Comparison of ENCODE assay signal across 18 cellular contexts in genomic region chr6:109002882-109003281, GRCh38.
DNase-seq lines count a peak whose midpoint lies in the region; ATAC-seq, FAIRE-seq and TF ChIP-seq lines count a peak whose summit lies in the region.
"Had no signal": no experiment of that assay in that cellular context is flagged by ENCODE, and none has a peak within 500 bp of the region (broad histone marks: within the 10 kb centered on the region; RNA-seq: fewer than 3 reads in every experiment).

No MANE protein-coding gene starts in this region.

- H3F3A ChIP-seq in smooth muscle cell (ENCODE audit: low read depth), result no peaks in the 10 kb centered on the region

- H3K79me2 ChIP-seq in ACC112 (ENCODE audit: control insufficient read depth, insufficient read depth, low read length, unreplicated experiment) (peaks cover 5% of the 10 kb centered on the region), smooth muscle cell (ENCODE audit: low read depth) (peaks cover 53% of the 10 kb centered on the region)

- FAIRE-seq in kidney (lab: Jason Lieb, UNC), result peak; percentile 46
- FAIRE-seq: urothelium cell line had no signal

- H3K36me3 ChIP-seq in ACC112 (ENCODE audit: insufficient read depth, low read length) (peaks cover 6% of the 10 kb centered on the region; the same call in 1 of the 2 replicates), body of pancreas (replicated peaks in 1 of 2; ENCODE audit: insufficient read depth in 1 of 2, low read depth in 2 of 2) (peaks cover 0 to 9% of the 10 kb centered on the region in 2 donors), kidney (ENCODE audit: control insufficient read depth in 1 of 2, insufficient read depth in 2 of 2, low read length in 2 of 2) (peaks cover 11 to 16% of the 10 kb centered on the region in 2 donors), smooth muscle cell (ENCODE audit: low read depth) (peaks cover 6% of the 10 kb centered on the region)

- DNase-seq in body of pancreas, result no peak
- DNase-seq in kidney, result no peak
- no peak for DNase-seq in smooth muscle cell (lab: John Stamatoyannopoulos, UW; ENCODE audit: unreplicated experiment)
- no peak for DNase-seq in cerebellar cortex (ENCODE audit: low spot score)
- DNase-seq in NCI-H510A treated with DMSO at 0.1 percent for 48 hours (lab: John Stamatoyannopoulos, UW), result no peak
- DNase-seq in iPS-NIHi7 (ENCODE audit: extremely low spot score), result no peak
- DNase-seq: ACHN; activated CD4-positive, alpha-beta T cell treated with anti-CD3 and anti-CD28 coated beads, Interleukin-2, amount 50 U/mL, for 48 hours; activated T-cell treated with anti-CD3 and anti-CD28 coated beads, Interleukin-2, amount 50 U/mL, for 72 hours; CD4-positive, alpha-beta memory T cell; GOT3; kidney glomerular epithelial cell; naive B cell; NCI-H446 treated with DMSO at 0.1 percent for 48 hours; stimulated activated CD4-positive, alpha-beta T cell treated with anti-CD3 and anti-CD28 coated beads, Interleukin-1b, Interleukin-23, amount 100 ng/mL, for 48 hours had no signal

- peaks cover 68% of the 10 kb centered on the region for H4K20me1 ChIP-seq in smooth muscle cell (ENCODE audit: low read depth)

- H3K9me3 ChIP-seq in body of pancreas, result no peaks in the 10 kb centered on the region
- H3K9me3 ChIP-seq in kidney (ENCODE audit: control insufficient read depth in 1 of 2, low read length in 2 of 2), result no peaks in the 10 kb centered on the region
- H3K9me3 ChIP-seq in smooth muscle cell (replicated peaks; ENCODE audit: low read depth), result no peaks in the 10 kb centered on the region

- H3K27me3 ChIP-seq in ACC112 (ENCODE audit: insufficient read depth, low read length) (no peaks in the 10 kb centered on the region), body of pancreas (no peaks in the 10 kb centered on the region), smooth muscle cell (ENCODE audit: low read depth) (no peaks in the 10 kb centered on the region)

- H3K9ac ChIP-seq in kidney (ENCODE audit: low read length in 2 of 2) (no peak overlapping the region), smooth muscle cell (ENCODE audit: low read depth) (no peak overlapping the region)

- H3K4me1 ChIP-seq in ACC112 (ENCODE audit: control insufficient read depth, insufficient read depth, low read length, unreplicated experiment) (peaks cover 20% of the 10 kb centered on the region), body of pancreas (peaks cover 60% of the 10 kb centered on the region), kidney (ENCODE audit: control insufficient read depth in 1 of 2, insufficient read depth in 1 of 2, low read depth in 1 of 2, low read length in 2 of 2) (peaks cover 10 to 14% of the 10 kb centered on the region in 2 donors), smooth muscle cell (ENCODE audit: low read depth) (peaks cover 25% of the 10 kb centered on the region)

- H3K4me3 ChIP-seq in ACC112 (ENCODE audit: low read depth, low read length), result no peak overlapping the region
- H3K4me3 ChIP-seq in body of pancreas, result no peak overlapping the region
- no peak overlapping the region for H3K4me3 ChIP-seq in kidney (ENCODE audit: low read length in 2 of 2)
- H3K4me3 ChIP-seq in smooth muscle cell, result no peak overlapping the region

- H3K4me2 ChIP-seq in smooth muscle cell, result peak overlapping the region; percentile 42

- TF ChIP-seq CTCF in body of pancreas (IDR thresholded peaks at IDR 0.05) (no peak), kidney (IDR thresholded peaks at IDR 0.05; ENCODE audit: borderline replicate concordance, extremely low read depth, insufficient read depth) (no peak), smooth muscle cell (IDR thresholded peaks at IDR 0.05; ENCODE audit: borderline replicate concordance, insufficient read depth, poor library complexity, severe bottlenecking) (no peak)

- intact Hi-C loops in body of pancreas (cut with DNase I) (no loop called here), kidney (cut with DNase I) (no loop called here)

- TF ChIP-seq POLR2A in body of pancreas (IDR thresholded peaks at IDR 0.05), result no peak

- peak overlapping the region; percentile 69 for H3K27ac ChIP-seq in ACC112 (ENCODE audit: low read depth, low read length)
- H3K27ac ChIP-seq in body of pancreas, result peak overlapping the region in 3 of 4 donors; percentile 86 to 99 (median 86)
- no peak overlapping the region for H3K27ac ChIP-seq in kidney (ENCODE audit: low read depth in 2 of 2, low read length in 2 of 2)
- H3K27ac ChIP-seq in smooth muscle cell (ENCODE audit: low read depth), result peak overlapping the region; percentile 42

- ATAC-seq in body of pancreas (no peak), HG02870 (IDR thresholded peaks at IDR 0.05; ENCODE audit: unreplicated experiment) (no peak)

- H2AFZ ChIP-seq in ACC112 (ENCODE audit: low read length, unreplicated experiment), result no peak overlapping the region
- H2AFZ ChIP-seq in smooth muscle cell (ENCODE audit: low read depth), result no peak overlapping the region

Comparison
In these comparisons a context has a peak if more than half of its experiments do, and no peak if none do; other contexts are left out.
1. H3K27ac ChIP-seq: peak in ACC112 (single experiment), body of pancreas (3 of 4) and smooth muscle cell (single experiment); none in kidney (0 of 2).